ENCODE assay signal across 8 cellular contexts in genomic region chr3:49182682-49183081, GRCh38. TPM values are rescaled to one million over a fixed set of nuclear protein-coding genes. Genes with fewer than 3 reads are reported as not detected.
"Had no signal": no experiment of that assay in that cellular context is flagged by ENCODE, and none has a peak within 500 bp of the region (broad histone marks: within the 10 kb centered on the region; RNA-seq: fewer than 3 reads in every experiment).

No MANE protein-coding gene starts in this region.

- H3K9me3 ChIP-seq: HAP-1 had no signal

- H3K4me3 ChIP-seq: GM23248, HAP-1, K562 had no signal

- H3K4me1 ChIP-seq: HAP-1 had no signal

- H3K27ac ChIP-seq: GM23248 had no signal

- H3K36me3 ChIP-seq: HAP-1 had no signal

- DNase-seq: GM23248, GOT3, H7, IMR-90, KG1 had no signal

RNA-seq across cellular contexts. Expression of gene KLHDC8B, which starts 11.3 kb away (rescaled TPM):
- total RNA-seq: HT-29 had no signal
